1 cellular context compared by ENCODE assay signal in the genomic region with DNA sequence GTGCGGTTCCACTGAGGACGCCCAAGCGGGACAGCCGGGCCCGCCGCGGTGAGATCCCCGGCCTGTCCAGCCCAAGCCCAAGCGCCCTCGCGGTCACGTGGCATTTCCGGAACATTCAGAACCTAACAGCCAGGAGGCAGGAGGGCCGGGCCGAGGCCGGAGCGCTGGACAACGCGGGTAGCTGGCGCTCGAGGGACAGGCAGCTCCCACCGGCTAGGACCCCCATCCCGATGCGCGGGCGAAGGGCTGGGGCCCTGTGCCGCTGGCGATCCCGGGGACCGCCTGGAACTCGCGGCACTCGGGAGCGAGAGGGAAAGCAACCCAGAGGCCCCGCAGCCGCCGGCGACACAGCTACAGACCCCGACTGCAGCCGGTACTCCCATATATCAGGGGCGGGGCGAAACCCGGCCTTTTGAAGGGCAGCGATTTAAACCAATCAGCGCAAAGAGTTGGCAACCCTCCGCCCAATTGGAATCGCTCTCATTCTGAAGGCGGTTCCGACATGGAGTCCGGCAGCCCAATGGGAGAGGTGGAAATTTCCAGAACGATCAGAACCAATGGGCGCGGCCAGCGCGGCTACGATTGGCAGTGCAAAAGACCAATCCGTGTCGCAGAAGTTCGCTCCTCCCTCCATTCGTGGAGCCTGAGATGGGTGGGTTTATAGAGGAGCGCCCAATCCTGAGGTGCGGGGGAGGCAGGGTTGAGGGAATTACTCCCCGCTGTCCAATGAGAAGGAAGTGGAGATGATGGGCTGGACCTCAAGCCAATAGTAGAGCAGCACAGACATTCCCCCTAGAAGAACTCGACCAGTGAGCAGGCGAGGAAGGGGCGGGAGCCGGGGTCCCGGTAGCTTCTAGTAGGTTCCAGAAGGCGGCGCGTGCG.
TF ChIP-seq lines count a peak whose summit lies in the region.

A gene (plus strand): TSS at position 849 of the 882 bp plus-strand sequence. CDS start 91 bp downstream, outside the sequence.

TF ChIP-seq in K562, 482 proteins besides CTCF, POLR2A, EP300 and RAD21 (continued from another document and continues in another):
- TF ChIP-seq, protein P1, sequence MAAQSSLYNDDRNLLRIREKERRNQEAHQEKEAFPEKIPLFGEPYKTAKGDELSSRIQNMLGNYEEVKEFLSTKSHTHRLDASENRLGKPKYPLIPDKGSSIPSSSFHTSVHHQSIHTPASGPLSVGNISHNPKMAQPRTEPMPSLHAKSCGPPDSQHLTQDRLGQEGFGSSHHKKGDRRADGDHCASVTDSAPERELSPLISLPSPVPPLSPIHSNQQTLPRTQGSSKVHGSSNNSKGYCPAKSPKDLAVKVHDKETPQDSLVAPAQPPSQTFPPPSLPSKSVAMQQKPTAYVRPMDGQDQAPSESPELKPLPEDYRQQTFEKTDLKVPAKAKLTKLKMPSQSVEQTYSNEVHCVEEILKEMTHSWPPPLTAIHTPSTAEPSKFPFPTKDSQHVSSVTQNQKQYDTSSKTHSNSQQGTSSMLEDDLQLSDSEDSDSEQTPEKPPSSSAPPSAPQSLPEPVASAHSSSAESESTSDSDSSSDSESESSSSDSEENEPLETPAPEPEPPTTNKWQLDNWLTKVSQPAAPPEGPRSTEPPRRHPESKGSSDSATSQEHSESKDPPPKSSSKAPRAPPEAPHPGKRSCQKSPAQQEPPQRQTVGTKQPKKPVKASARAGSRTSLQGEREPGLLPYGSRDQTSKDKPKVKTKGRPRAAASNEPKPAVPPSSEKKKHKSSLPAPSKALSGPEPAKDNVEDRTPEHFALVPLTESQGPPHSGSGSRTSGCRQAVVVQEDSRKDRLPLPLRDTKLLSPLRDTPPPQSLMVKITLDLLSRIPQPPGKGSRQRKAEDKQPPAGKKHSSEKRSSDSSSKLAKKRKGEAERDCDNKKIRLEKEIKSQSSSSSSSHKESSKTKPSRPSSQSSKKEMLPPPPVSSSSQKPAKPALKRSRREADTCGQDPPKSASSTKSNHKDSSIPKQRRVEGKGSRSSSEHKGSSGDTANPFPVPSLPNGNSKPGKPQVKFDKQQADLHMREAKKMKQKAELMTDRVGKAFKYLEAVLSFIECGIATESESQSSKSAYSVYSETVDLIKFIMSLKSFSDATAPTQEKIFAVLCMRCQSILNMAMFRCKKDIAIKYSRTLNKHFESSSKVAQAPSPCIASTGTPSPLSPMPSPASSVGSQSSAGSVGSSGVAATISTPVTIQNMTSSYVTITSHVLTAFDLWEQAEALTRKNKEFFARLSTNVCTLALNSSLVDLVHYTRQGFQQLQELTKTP (IDR thresholded peaks at IDR 0.05; ENCODE audit: low read depth in 1 of 2, partially characterized antibody in 2 of 2), result no peak
- TF ChIP-seq ZNF561 (CRISPR knock-in tag; conservative IDR thresholded peaks at IDR 0.05), result 0 out of 2 replicates have a peak, but pooled peaks have one; percentile 76
- TF ChIP-seq ELF1 (tag; IDR thresholded peaks at IDR 0.05), result peak; percentile 64; the same call in 1 of the 2 replicates
- 0 out of 2 replicates have a peak, but pooled peaks have one; percentile 66 for TF ChIP-seq ZSCAN29 (IDR thresholded peaks at IDR 0.05)
- no peak for TF ChIP-seq GTF2A2 (tag; IDR thresholded peaks at IDR 0.05)
- TF ChIP-seq, protein P2, sequence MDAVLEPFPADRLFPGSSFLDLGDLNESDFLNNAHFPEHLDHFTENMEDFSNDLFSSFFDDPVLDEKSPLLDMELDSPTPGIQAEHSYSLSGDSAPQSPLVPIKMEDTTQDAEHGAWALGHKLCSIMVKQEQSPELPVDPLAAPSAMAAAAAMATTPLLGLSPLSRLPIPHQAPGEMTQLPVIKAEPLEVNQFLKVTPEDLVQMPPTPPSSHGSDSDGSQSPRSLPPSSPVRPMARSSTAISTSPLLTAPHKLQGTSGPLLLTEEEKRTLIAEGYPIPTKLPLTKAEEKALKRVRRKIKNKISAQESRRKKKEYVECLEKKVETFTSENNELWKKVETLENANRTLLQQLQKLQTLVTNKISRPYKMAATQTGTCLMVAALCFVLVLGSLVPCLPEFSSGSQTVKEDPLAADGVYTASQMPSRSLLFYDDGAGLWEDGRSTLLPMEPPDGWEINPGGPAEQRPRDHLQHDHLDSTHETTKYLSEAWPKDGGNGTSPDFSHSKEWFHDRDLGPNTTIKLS (IDR thresholded peaks at IDR 0.05; ENCODE audit: borderline replicate concordance, low read depth), result peak; percentile 94
- TF ChIP-seq ZBTB8A (IDR thresholded peaks at IDR 0.05; ENCODE audit: partially characterized antibody), result no peak
- TF ChIP-seq, protein P3, sequence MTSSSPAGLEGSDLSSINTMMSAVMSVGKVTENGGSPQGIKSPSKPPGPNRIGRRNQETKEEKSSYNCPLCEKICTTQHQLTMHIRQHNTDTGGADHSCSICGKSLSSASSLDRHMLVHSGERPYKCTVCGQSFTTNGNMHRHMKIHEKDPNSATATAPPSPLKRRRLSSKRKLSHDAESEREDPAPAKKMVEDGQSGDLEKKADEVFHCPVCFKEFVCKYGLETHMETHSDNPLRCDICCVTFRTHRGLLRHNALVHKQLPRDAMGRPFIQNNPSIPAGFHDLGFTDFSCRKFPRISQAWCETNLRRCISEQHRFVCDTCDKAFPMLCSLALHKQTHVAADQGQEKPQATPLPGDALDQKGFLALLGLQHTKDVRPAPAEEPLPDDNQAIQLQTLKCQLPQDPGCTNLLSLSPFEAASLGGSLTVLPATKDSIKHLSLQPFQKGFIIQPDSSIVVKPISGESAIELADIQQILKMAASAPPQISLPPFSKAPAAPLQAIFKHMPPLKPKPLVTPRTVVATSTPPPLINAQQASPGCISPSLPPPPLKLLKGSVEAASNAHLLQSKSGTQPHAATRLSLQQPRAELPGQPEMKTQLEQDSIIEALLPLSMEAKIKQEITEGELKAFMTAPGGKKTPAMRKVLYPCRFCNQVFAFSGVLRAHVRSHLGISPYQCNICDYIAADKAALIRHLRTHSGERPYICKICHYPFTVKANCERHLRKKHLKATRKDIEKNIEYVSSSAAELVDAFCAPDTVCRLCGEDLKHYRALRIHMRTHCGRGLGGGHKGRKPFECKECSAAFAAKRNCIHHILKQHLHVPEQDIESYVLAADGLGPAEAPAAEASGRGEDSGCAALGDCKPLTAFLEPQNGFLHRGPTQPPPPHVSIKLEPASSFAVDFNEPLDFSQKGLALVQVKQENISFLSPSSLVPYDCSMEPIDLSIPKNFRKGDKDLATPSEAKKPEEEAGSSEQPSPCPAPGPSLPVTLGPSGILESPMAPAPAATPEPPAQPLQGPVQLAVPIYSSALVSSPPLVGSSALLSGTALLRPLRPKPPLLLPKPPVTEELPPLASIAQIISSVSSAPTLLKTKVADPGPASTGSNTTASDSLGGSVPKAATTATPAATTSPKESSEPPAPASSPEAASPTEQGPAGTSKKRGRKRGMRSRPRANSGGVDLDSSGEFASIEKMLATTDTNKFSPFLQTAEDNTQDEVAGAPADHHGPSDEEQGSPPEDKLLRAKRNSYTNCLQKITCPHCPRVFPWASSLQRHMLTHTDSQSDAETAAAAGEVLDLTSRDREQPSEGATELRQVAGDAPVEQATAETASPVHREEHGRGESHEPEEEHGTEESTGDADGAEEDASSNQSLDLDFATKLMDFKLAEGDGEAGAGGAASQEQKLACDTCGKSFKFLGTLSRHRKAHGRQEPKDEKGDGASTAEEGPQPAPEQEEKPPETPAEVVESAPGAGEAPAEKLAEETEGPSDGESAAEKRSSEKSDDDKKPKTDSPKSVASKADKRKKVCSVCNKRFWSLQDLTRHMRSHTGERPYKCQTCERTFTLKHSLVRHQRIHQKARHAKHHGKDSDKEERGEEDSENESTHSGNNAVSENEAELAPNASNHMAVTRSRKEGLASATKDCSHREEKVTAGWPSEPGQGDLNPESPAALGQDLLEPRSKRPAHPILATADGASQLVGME (CRISPR knock-in tag; IDR thresholded peaks at IDR 0.05), result peak; percentile 91
- peak; percentile 85 for TF ChIP-seq ZBTB7A (IDR thresholded peaks at IDR 0.05; ENCODE audit: borderline replicate concordance, control insufficient read depth, low read depth, low read length)
- TF ChIP-seq, protein P4, sequence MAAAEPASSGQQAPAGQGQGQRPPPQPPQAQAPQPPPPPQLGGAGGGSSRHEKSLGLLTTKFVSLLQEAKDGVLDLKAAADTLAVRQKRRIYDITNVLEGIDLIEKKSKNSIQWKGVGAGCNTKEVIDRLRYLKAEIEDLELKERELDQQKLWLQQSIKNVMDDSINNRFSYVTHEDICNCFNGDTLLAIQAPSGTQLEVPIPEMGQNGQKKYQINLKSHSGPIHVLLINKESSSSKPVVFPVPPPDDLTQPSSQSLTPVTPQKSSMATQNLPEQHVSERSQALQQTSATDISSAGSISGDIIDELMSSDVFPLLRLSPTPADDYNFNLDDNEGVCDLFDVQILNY (CRISPR knock-in tag; IDR thresholded peaks at IDR 0.05), result no peak
- TF ChIP-seq, protein P5, sequence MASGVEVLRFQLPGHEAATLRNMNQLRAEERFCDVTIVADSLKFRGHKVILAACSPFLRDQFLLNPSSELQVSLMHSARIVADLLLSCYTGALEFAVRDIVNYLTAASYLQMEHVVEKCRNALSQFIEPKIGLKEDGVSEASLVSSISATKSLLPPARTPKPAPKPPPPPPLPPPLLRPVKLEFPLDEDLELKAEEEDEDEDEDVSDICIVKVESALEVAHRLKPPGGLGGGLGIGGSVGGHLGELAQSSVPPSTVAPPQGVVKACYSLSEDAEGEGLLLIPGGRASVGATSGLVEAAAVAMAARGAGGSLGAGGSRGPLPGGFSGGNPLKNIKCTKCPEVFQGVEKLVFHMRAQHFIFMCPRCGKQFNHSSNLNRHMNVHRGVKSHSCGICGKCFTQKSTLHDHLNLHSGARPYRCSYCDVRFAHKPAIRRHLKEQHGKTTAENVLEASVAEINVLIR (CRISPR knock-in tag; IDR thresholded peaks at IDR 0.05), result peak; percentile 34; the same call in 1 of the 2 replicates
- peak; percentile 55; the same call in 1 of the 2 replicates for TF ChIP-seq ZNF41 (CRISPR knock-in tag; conservative IDR thresholded peaks at IDR 0.05)
- TF ChIP-seq POLR2B (IDR thresholded peaks at IDR 0.05; ENCODE audit: low read depth, partially characterized antibody), result peak; percentile 96
- TF ChIP-seq POLR2G (IDR thresholded peaks at IDR 0.05; ENCODE audit: low read depth, low read length), result peak; percentile 99
- peak; percentile 97 for TF ChIP-seq SUPT5H (IDR thresholded peaks at IDR 0.05)
- TF ChIP-seq, protein P6, sequence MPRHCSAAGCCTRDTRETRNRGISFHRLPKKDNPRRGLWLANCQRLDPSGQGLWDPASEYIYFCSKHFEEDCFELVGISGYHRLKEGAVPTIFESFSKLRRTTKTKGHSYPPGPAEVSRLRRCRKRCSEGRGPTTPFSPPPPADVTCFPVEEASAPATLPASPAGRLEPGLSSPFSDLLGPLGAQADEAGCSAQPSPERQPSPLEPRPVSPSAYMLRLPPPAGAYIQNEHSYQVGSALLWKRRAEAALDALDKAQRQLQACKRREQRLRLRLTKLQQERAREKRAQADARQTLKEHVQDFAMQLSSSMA (CRISPR knock-in tag; IDR thresholded peaks at IDR 0.05), result 0 out of 2 replicates have a peak, but pooled peaks have one; percentile 60
- peak; percentile 86 for TF ChIP-seq MTA3 (IDR thresholded peaks at IDR 0.05; ENCODE audit: borderline replicate concordance)
- TF ChIP-seq, protein P7, sequence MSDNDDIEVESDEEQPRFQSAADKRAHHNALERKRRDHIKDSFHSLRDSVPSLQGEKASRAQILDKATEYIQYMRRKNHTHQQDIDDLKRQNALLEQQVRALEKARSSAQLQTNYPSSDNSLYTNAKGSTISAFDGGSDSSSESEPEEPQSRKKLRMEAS (CRISPR knock-in tag; IDR thresholded peaks at IDR 0.05), result peak; percentile 92
- TF ChIP-seq, protein P8, sequence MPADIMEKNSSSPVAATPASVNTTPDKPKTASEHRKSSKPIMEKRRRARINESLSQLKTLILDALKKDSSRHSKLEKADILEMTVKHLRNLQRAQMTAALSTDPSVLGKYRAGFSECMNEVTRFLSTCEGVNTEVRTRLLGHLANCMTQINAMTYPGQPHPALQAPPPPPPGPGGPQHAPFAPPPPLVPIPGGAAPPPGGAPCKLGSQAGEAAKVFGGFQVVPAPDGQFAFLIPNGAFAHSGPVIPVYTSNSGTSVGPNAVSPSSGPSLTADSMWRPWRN (IDR thresholded peaks at IDR 0.05; ENCODE audit: low read depth), result peak; percentile 47; the same call in 1 of the 2 replicates
- peak; percentile 77 for TF ChIP-seq PML (IDR thresholded peaks at IDR 0.05; ENCODE audit: low read length)
- TF ChIP-seq MYNN (IDR thresholded peaks at IDR 0.05), result peak; percentile 36; the same call in 1 of the 2 replicates
- no peak for TF ChIP-seq MYNN (CRISPR knock-in tag; IDR thresholded peaks at IDR 0.05)
- TF ChIP-seq MAZ (CRISPR knock-in tag; conservative IDR thresholded peaks at IDR 0.05 in 1 of 2, IDR thresholded peaks at IDR 0.05 in 1 of 2), result peak; percentile 18 to 75; a peak in 3 of 4 replicates
- 0 out of 2 replicates have a peak, but pooled peaks have one; percentile 26 for TF ChIP-seq RHOXF2B (CRISPR knock-in tag; conservative IDR thresholded peaks at IDR 0.05)
- TF ChIP-seq NRF1 (conservative IDR thresholded peaks at IDR 0.05 in 1 of 2, IDR thresholded peaks at IDR 0.05 in 1 of 2), result peak; percentile 70 to 77
- peak; percentile 24 for TF ChIP-seq DACH1 (IDR thresholded peaks at IDR 0.05; ENCODE audit: partially characterized antibody)
- TF ChIP-seq STAG1 (CRISPR knock-in tag; IDR thresholded peaks at IDR 0.05; ENCODE audit: borderline replicate concordance), result no peak
- TF ChIP-seq SIN3A (IDR thresholded peaks at IDR 0.05; ENCODE audit: borderline replicate concordance in 2 of 2, control insufficient read depth in 1 of 2, low read depth in 2 of 2, low read length in 2 of 2), result peak in 1 of 2 experiments; percentile 90; a peak in 2 of 4 replicates
- TF ChIP-seq, protein P9, sequence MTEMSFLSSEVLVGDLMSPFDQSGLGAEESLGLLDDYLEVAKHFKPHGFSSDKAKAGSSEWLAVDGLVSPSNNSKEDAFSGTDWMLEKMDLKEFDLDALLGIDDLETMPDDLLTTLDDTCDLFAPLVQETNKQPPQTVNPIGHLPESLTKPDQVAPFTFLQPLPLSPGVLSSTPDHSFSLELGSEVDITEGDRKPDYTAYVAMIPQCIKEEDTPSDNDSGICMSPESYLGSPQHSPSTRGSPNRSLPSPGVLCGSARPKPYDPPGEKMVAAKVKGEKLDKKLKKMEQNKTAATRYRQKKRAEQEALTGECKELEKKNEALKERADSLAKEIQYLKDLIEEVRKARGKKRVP (CRISPR knock-in tag; IDR thresholded peaks at IDR 0.05), result 0 out of 2 replicates have a peak, but pooled peaks have one; percentile 48
- TF ChIP-seq ZC3H4 (CRISPR knock-in tag; IDR thresholded peaks at IDR 0.05; ENCODE audit: borderline replicate concordance), result no peak; the same call in 1 of the 2 replicates
- no peak for TF ChIP-seq TRIM28 (IDR thresholded peaks at IDR 0.05)
- no peak for TF ChIP-seq CEBPB (tag; IDR thresholded peaks at IDR 0.05)
- no peak for TF ChIP-seq ZNF217 (CRISPR knock-in tag; IDR thresholded peaks at IDR 0.05)
- TF ChIP-seq, protein P10, sequence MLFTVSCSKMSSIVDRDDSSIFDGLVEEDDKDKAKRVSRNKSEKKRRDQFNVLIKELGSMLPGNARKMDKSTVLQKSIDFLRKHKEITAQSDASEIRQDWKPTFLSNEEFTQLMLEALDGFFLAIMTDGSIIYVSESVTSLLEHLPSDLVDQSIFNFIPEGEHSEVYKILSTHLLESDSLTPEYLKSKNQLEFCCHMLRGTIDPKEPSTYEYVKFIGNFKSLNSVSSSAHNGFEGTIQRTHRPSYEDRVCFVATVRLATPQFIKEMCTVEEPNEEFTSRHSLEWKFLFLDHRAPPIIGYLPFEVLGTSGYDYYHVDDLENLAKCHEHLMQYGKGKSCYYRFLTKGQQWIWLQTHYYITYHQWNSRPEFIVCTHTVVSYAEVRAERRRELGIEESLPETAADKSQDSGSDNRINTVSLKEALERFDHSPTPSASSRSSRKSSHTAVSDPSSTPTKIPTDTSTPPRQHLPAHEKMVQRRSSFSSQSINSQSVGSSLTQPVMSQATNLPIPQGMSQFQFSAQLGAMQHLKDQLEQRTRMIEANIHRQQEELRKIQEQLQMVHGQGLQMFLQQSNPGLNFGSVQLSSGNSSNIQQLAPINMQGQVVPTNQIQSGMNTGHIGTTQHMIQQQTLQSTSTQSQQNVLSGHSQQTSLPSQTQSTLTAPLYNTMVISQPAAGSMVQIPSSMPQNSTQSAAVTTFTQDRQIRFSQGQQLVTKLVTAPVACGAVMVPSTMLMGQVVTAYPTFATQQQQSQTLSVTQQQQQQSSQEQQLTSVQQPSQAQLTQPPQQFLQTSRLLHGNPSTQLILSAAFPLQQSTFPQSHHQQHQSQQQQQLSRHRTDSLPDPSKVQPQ (CRISPR knock-in tag; IDR thresholded peaks at IDR 0.05; ENCODE audit: borderline replicate concordance), result 0 out of 2 replicates have a peak, but pooled peaks have one; percentile 49
